Comparison of ENCODE assay signal across 15 cellular contexts in the genomic region with DNA sequence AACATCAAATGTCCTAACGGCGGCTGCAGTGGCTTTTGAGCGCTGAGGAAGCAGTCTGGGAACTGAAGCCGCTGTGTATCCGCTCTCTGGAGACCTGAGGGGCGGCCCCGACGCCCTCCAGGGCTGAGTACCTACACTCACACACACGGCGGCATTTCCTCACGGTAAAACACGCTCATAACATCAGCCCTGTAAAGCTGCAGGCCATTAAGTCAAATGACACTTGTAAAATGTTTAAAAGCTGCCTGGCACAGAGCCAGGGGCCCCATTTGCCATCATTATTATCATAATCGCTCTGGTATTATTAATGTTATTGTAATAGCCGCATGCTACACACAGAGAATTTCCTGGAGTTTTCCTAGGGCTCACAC. TPM values are rescaled to one million over a fixed set of nuclear protein-coding genes. Genes with fewer than 3 reads are reported as not detected.
DNase-seq lines count a peak whose midpoint lies in the region; ATAC-seq and TF ChIP-seq lines count a peak whose summit lies in the region.
"Had no signal": no experiment of that assay in that cellular context is flagged by ENCODE, and none has a peak within 500 bp of the region (broad histone marks: within the 10 kb centered on the region; RNA-seq: fewer than 3 reads in every experiment).

No MANE protein-coding gene starts in this region.

- H3K9me3 ChIP-seq in stomach: no peaks in the 10 kb centered on the region
- H3K9me3 ChIP-seq: thyroid gland had no signal

- TF ChIP-seq POLR2A in stomach (IDR thresholded peaks at IDR 0.05): no peak

- no peak for TF ChIP-seq EP300 in stomach (IDR thresholded peaks at IDR 0.05)

- H3K4me1 ChIP-seq in stomach: peaks cover 40 to 81% (median 65%) of the 10 kb centered on the region in 4 donors

- H3K27me3 ChIP-seq in stomach: no peaks in the 10 kb centered on the region
- H3K27me3 ChIP-seq: thyroid gland had no signal

- H3K4me3 Mint-ChIP-seq in CD14-positive monocyte (no peak overlapping the region), glutamatergic neuron (ENCODE audit: unreplicated experiment) (peak overlapping the region; percentile 63)
- no peak overlapping the region for H3K4me3 Mint-ChIP-seq in natural killer cell treated with Interleukin-12 subunit alpha and Interleukin-12 subunit beta and Interleukin-15 and Interleukin-18, amount 100 ng/mL, for 72 hours
- H3K4me3 Mint-ChIP-seq: activated T-helper 17 cell treated with anti-CD3 and anti-CD28 coated beads, Interleukin-2, amount 50 U/mL, for 72 hours; endodermal cell; nephron progenitor cell had no signal

- H3K36me3 ChIP-seq in stomach: peaks cover 0 to 39% (median 34%) of the 10 kb centered on the region in 4 donors

- 53 to 67% (median 63%) methylated on average over 14 of the region's 14 CpGs for WGBS in stomach, 5 donors

- peaks cover 0 to 4% (median 0%) of the 10 kb centered on the region in 7 donors for H3K9me3 Mint-ChIP-seq in CD14-positive monocyte
- H3K9me3 Mint-ChIP-seq in glutamatergic neuron (ENCODE audit: unreplicated experiment): no peaks in the 10 kb centered on the region
- H3K9me3 Mint-ChIP-seq in natural killer cell treated with Interleukin-12 subunit alpha and Interleukin-12 subunit beta and Interleukin-15 and Interleukin-18, amount 100 ng/mL, for 72 hours: no peaks in the 10 kb centered on the region
- H3K9me3 Mint-ChIP-seq: activated T-helper 17 cell treated with anti-CD3 and anti-CD28 coated beads, Interleukin-2, amount 50 U/mL, for 72 hours; endodermal cell; nephron progenitor cell had no signal

- H3K36me3 Mint-ChIP-seq in CD14-positive monocyte (peaks cover 34 to 47% of the 10 kb centered on the region in 2 donors), glutamatergic neuron (ENCODE audit: unreplicated experiment) (no peaks in the 10 kb centered on the region)
- no peaks in the 10 kb centered on the region for H3K36me3 Mint-ChIP-seq in natural killer cell treated with Interleukin-12 subunit alpha and Interleukin-12 subunit beta and Interleukin-15 and Interleukin-18, amount 100 ng/mL, for 72 hours

- H3K27ac Mint-ChIP-seq in CD14-positive monocyte (peak overlapping the region in 5 of 7 donors; percentile 3 to 63 (median 40)), glutamatergic neuron (ENCODE audit: unreplicated experiment) (no peak overlapping the region)
- no peak overlapping the region for H3K27ac Mint-ChIP-seq in natural killer cell treated with Interleukin-12 subunit alpha and Interleukin-12 subunit beta and Interleukin-15 and Interleukin-18, amount 100 ng/mL, for 72 hours

- peaks cover 0 to 1% (median 0%) of the 10 kb centered on the region in 3 donors for H3K27me3 Mint-ChIP-seq in CD14-positive monocyte (ENCODE audit: low read depth in 3 of 3)
- peaks cover 2% of the 10 kb centered on the region for H3K27me3 Mint-ChIP-seq in glutamatergic neuron (ENCODE audit: unreplicated experiment)
- H3K27me3 Mint-ChIP-seq in natural killer cell treated with Interleukin-12 subunit alpha and Interleukin-12 subunit beta and Interleukin-15 and Interleukin-18, amount 100 ng/mL, for 72 hours: no peaks in the 10 kb centered on the region
- H3K27me3 Mint-ChIP-seq: activated T-helper 17 cell treated with anti-CD3 and anti-CD28 coated beads, Interleukin-2, amount 50 U/mL, for 72 hours had no signal

- no peak for ATAC-seq in GM21423 (IDR thresholded peaks at IDR 0.05; ENCODE audit: unreplicated experiment)
- no peak for ATAC-seq in natural killer cell treated with Interleukin-12 subunit alpha and Interleukin-12 subunit beta and Interleukin-15 and Interleukin-18, amount 100 ng/mL, for 72 hours
- ATAC-seq: activated CD4-positive, CD25-positive, alpha-beta regulatory T cell treated with anti-CD3 and anti-CD28 coated beads, Interleukin-2, amount 50 U/mL, for 24 hours; activated T-helper 17 cell treated with anti-CD3 and anti-CD28 coated beads, Interleukin-2, amount 50 U/mL, for 72 hours; HCT116 had no signal

- TF ChIP-seq CTCF in CD14-positive monocyte (IDR thresholded peaks at IDR 0.05): no peak
- no peak for TF ChIP-seq CTCF in GM20000 (IDR thresholded peaks at IDR 0.05; ENCODE audit: extremely low read depth, missing control alignments)
- TF ChIP-seq CTCF in glutamatergic neuron (IDR thresholded peaks at IDR 0.05; ENCODE audit: partially characterized antibody, unreplicated experiment): no peak
- TF ChIP-seq CTCF in stomach (IDR thresholded peaks at IDR 0.05): no peak

- no peak overlapping the region for H3K4me3 ChIP-seq in stomach
- H3K4me3 ChIP-seq: skin epidermis, thyroid gland had no signal

- H3K27ac ChIP-seq in stomach: peak overlapping the region in 1 of 5 donors; percentile 6
- H3K27ac ChIP-seq: thyroid gland had no signal

- no peak for DNase-seq in CD14-positive monocyte (ENCODE audit: low spot score)
- DNase-seq in GM20000 (ENCODE audit: low spot score): peak; percentile 48
- peak; percentile 94 for DNase-seq in NCI-H2227 (lab: John Stamatoyannopoulos, UW; ENCODE audit: unreplicated experiment)
- peak; percentile 34 for DNase-seq in glutamatergic neuron
- no peak for DNase-seq in stomach
- DNase-seq in islet precursor cell: no peak
- no peak for DNase-seq in natural killer cell treated with Interleukin-12 subunit alpha and Interleukin-12 subunit beta and Interleukin-15 and Interleukin-18, amount 100 ng/mL, for 72 hours (ENCODE audit: low spot score)
- DNase-seq: endodermal cell, nephron progenitor cell, thyroid gland had no signal

- intact Hi-C loops in CD14-positive monocyte (cut with micrococcal nuclease): no loop called here
- intact Hi-C loops in stomach (cut with DNase I; ENCODE audit: low total_unique reads): no loop called here

- H3K4me1 Mint-ChIP-seq in CD14-positive monocyte: peaks cover 53% of the 10 kb centered on the region
- peaks cover 41% of the 10 kb centered on the region for H3K4me1 Mint-ChIP-seq in glutamatergic neuron (ENCODE audit: low read depth, unreplicated experiment)
- peaks cover 39 to 53% of the 10 kb centered on the region in 2 donors for H3K4me1 Mint-ChIP-seq in natural killer cell treated with Interleukin-12 subunit alpha and Interleukin-12 subunit beta and Interleukin-15 and Interleukin-18, amount 100 ng/mL, for 72 hours (ENCODE audit: low read depth in 2 of 2)

RNA-seq across cellular contexts. Expression of a gene that starts 5.1 kb away (rescaled TPM):
- polyA plus RNA-seq in CD14-positive monocyte (10 to 100 TPM; 30.9 to 35.7 TPM), stomach (10 to 100 TPM; 25.2 to 44.9 (median 35.7) TPM)
- total RNA-seq in glutamatergic neuron (ENCODE audit: unreplicated experiment) (151 TPM), stomach (10 to 100 TPM; 28.6 to 54.2 (median 42.6) TPM)
- total RNA-seq in natural killer cell treated with Interleukin-12 subunit alpha and Interleukin-12 subunit beta and Interleukin-15 and Interleukin-18, amount 100 ng/mL, for 72 hours: 100 to 1,000 TPM in 1 of 2 donors, 10 to 100 TPM in 1; 88.8 to 128 TPM

RNA-seq across cellular contexts. Expression of a gene that starts 60.0 kb away (rescaled TPM):
- polyA plus RNA-seq in CD14-positive monocyte: 10 to 100 TPM; 42.1 to 44.9 TPM
- total RNA-seq in glutamatergic neuron (ENCODE audit: unreplicated experiment): 209 TPM
- 100 to 1,000 TPM in 4 of 5 donors, 10 to 100 TPM in 1; 80.5 to 438 (median 181) TPM for total RNA-seq in stomach
- polyA plus RNA-seq in stomach: 10 to 100 TPM; 61.3 to 82.7 (median 77.5) TPM
- 100 to 1,000 TPM; 160 to 222 TPM for total RNA-seq in natural killer cell treated with Interleukin-12 subunit alpha and Interleukin-12 subunit beta and Interleukin-15 and Interleukin-18, amount 100 ng/mL, for 72 hours

Comparison
In these comparisons a context has a peak if more than half of its experiments do, and no peak if none do; other contexts are left out.
1. DNase-seq: peak in GM20000 (single experiment), NCI-H2227 (single experiment) and glutamatergic neuron (single experiment); none in CD14-positive monocyte (single experiment), stomach (single experiment), islet precursor cell (single experiment) and natural killer cell treated with Interleukin-12 subunit alpha and Interleukin-12 subunit beta and Interleukin-15 and Interleukin-18, amount 100 ng/mL, for 72 hours (single experiment).
2. H3K27ac Mint-ChIP-seq: peak in CD14-positive monocyte (5 of 7); none in glutamatergic neuron (single experiment) and natural killer cell treated with Interleukin-12 subunit alpha and Interleukin-12 subunit beta and Interleukin-15 and Interleukin-18, amount 100 ng/mL, for 72 hours (0 of 2).